ENCODE assay signal across 19 cellular contexts in genomic region chr20:31542963-31543362, GRCh38. TPM values are rescaled to one million over a fixed set of nuclear protein-coding genes. Genes with fewer than 3 reads are reported as not detected.
DNase-seq lines count a peak whose midpoint lies in the region; ATAC-seq and TF ChIP-seq lines count a peak whose summit lies in the region.
"Had no signal": no experiment of that assay in that cellular context is flagged by ENCODE, and none has a peak within 500 bp of the region (broad histone marks: within the 10 kb centered on the region; RNA-seq: fewer than 3 reads in every experiment).

No MANE protein-coding gene starts in this region.

- H3K36me3 ChIP-seq in esophagus squamous epithelium (peaks cover 11 to 78% (median 16%) of the 10 kb centered on the region in 3 donors), breast epithelium (no peaks in the 10 kb centered on the region)

- peak overlapping the region; percentile 86 for H3K27ac Mint-ChIP-seq in activated naive CD4-positive, alpha-beta T cell treated with anti-CD3 and anti-CD28 coated beads, Interleukin-2, amount 50 U/mL, for 24 hours
- peak overlapping the region; percentile 45 for H3K27ac Mint-ChIP-seq in T-helper 17 cell
- peak overlapping the region; percentile 70 for H3K27ac Mint-ChIP-seq in stimulated activated memory B cell treated with anti-CD40 and anti-IgM and Interleukin-4, amounts not matched to agents 10 μg/mL and 1 μg/mL and 100 μg/mL, for 72 hours

- no peak for DNase-seq in activated naive CD4-positive, alpha-beta T cell treated with anti-CD3 and anti-CD28 coated beads, Interleukin-2, amount 50 U/mL, for 16 hours
- DNase-seq in T-helper 17 cell (no peak), esophagus squamous epithelium (lab: John Stamatoyannopoulos, UW) (no peak), ecto neural progenitor cell (ENCODE audit: low spot score) (no peak), breast epithelium (ENCODE audit: low spot score in 2 of 2) (no peak), NOMO-1 (lab: John Stamatoyannopoulos, UW; ENCODE audit: unreplicated experiment in 2 of 2) (no peak)
- DNase-seq: Calu3; H9; KBM-7; NCI-H2029; NCI-H446 treated with DMSO at 0.1 percent for 48 hours; stimulated activated CD4-positive, alpha-beta T cell treated with anti-CD3 and anti-CD28 coated beads, Interleukin-4, amount 100 ng/mL, for 1 hour; substantia nigra; WERI-Rb-1 had no signal

- peak overlapping the region; percentile 50 to 92 (median 82) for H3K27ac ChIP-seq in esophagus squamous epithelium
- no peak overlapping the region for H3K27ac ChIP-seq in breast epithelium
- H3K27ac ChIP-seq: WERI-Rb-1 had no signal

- H3K9me3 ChIP-seq in T-helper 17 cell (ENCODE audit: control insufficient read depth, low read length, poor library complexity, severe bottlenecking) (no peaks in the 10 kb centered on the region), esophagus squamous epithelium (no peaks in the 10 kb centered on the region), breast epithelium (no peaks in the 10 kb centered on the region)
- H3K9me3 ChIP-seq: esophagus muscularis mucosa had no signal

- no peaks in the 10 kb centered on the region for H3K27me3 Mint-ChIP-seq in activated naive CD4-positive, alpha-beta T cell treated with anti-CD3 and anti-CD28 coated beads, Interleukin-2, amount 50 U/mL, for 24 hours
- H3K27me3 Mint-ChIP-seq in T-helper 17 cell = no peaks in the 10 kb centered on the region
- no peaks in the 10 kb centered on the region for H3K27me3 Mint-ChIP-seq in stimulated activated memory B cell treated with anti-CD40 and anti-IgM and Interleukin-4, amounts not matched to agents 10 μg/mL and 1 μg/mL and 100 μg/mL, for 72 hours

- TF ChIP-seq CTCF in esophagus squamous epithelium (IDR thresholded peaks at IDR 0.05) (no peak), breast epithelium (IDR thresholded peaks at IDR 0.05) (no peak)

- TF ChIP-seq POLR2A in esophagus squamous epithelium (IDR thresholded peaks at IDR 0.05) = no peak
- no peak for TF ChIP-seq POLR2A in breast epithelium (IDR thresholded peaks at IDR 0.05)

- H3K4me1 ChIP-seq in esophagus squamous epithelium (peaks cover 5 to 60% (median 21%) of the 10 kb centered on the region in 3 donors), breast epithelium (no peaks in the 10 kb centered on the region)

- H3K9me3 Mint-ChIP-seq in activated naive CD4-positive, alpha-beta T cell treated with anti-CD3 and anti-CD28 coated beads, Interleukin-2, amount 50 U/mL, for 24 hours = no peaks in the 10 kb centered on the region
- no peaks in the 10 kb centered on the region for H3K9me3 Mint-ChIP-seq in stimulated activated memory B cell treated with anti-CD40 and anti-IgM and Interleukin-4, amounts not matched to agents 10 μg/mL and 1 μg/mL and 100 μg/mL, for 72 hours
- H3K9me3 Mint-ChIP-seq: activated naive CD4-positive, alpha-beta T cell treated with anti-CD3 and anti-CD28 coated beads, Interleukin-2, amount 50 U/mL, for 72 hours; H9 had no signal

- intact Hi-C loops in esophagus squamous epithelium (cut with DNase I) = no loop called here
- intact Hi-C loops in breast epithelium (cut with DNase I; ENCODE audit: low total_unique reads) = no loop called here

- H3K4me3 ChIP-seq in esophagus squamous epithelium = no peak overlapping the region
- no peak overlapping the region for H3K4me3 ChIP-seq in breast epithelium
- H3K4me3 ChIP-seq: esophagus muscularis mucosa had no signal

- 91 to 98% methylated on average over 8 of the region's 8 CpGs for WGBS in esophagus squamous epithelium, 2 donors

- no peaks in the 10 kb centered on the region for H3K27me3 ChIP-seq in esophagus squamous epithelium
- H3K27me3 ChIP-seq in breast epithelium = no peaks in the 10 kb centered on the region
- H3K27me3 ChIP-seq: esophagus muscularis mucosa had no signal

- no peak overlapping the region for H3K4me3 Mint-ChIP-seq in activated naive CD4-positive, alpha-beta T cell treated with anti-CD3 and anti-CD28 coated beads, Interleukin-2, amount 50 U/mL, for 24 hours
- no peak overlapping the region for H3K4me3 Mint-ChIP-seq in T-helper 17 cell
- no peak overlapping the region for H3K4me3 Mint-ChIP-seq in stimulated activated memory B cell treated with anti-CD40 and anti-IgM and Interleukin-4, amounts not matched to agents 10 μg/mL and 1 μg/mL and 100 μg/mL, for 72 hours
- H3K4me3 Mint-ChIP-seq: H9 had no signal

- H3K4me1 Mint-ChIP-seq in activated naive CD4-positive, alpha-beta T cell treated with anti-CD3 and anti-CD28 coated beads, Interleukin-2, amount 50 U/mL, for 24 hours = peaks cover 21% of the 10 kb centered on the region
- H3K4me1 Mint-ChIP-seq in T-helper 17 cell = peaks cover 17% of the 10 kb centered on the region
- H3K4me1 Mint-ChIP-seq in stimulated activated memory B cell treated with anti-CD40 and anti-IgM and Interleukin-4, amounts not matched to agents 10 μg/mL and 1 μg/mL and 100 μg/mL, for 72 hours = peaks cover 23% of the 10 kb centered on the region
- H3K4me1 Mint-ChIP-seq: H9 had no signal

- H3K36me3 Mint-ChIP-seq in activated naive CD4-positive, alpha-beta T cell treated with anti-CD3 and anti-CD28 coated beads, Interleukin-2, amount 50 U/mL, for 24 hours = peaks cover 10% of the 10 kb centered on the region
- H3K36me3 Mint-ChIP-seq in T-helper 17 cell (ENCODE audit: low read depth) = peaks cover 8% of the 10 kb centered on the region
- H3K36me3 Mint-ChIP-seq in stimulated activated memory B cell treated with anti-CD40 and anti-IgM and Interleukin-4, amounts not matched to agents 10 μg/mL and 1 μg/mL and 100 μg/mL, for 72 hours = peaks cover 53% of the 10 kb centered on the region

- ATAC-seq in T-helper 17 cell = no peak
- ATAC-seq in stimulated activated memory B cell treated with anti-CD40 and anti-IgM and Interleukin-4, amounts not matched to agents 10 μg/mL and 1 μg/mL and 100 μg/mL, for 72 hours = no peak
- ATAC-seq: Right ventricle myocardium inferior had no signal

RNA-seq across cellular contexts. Expression of gene HM13, which starts 28.7 kb away (rescaled TPM):
- total RNA-seq in T-helper 17 cell (100 to 1,000 TPM; 154 to 177 TPM), esophagus squamous epithelium (100 to 1,000 TPM in 2 of 4 donors, 10 to 100 TPM in 2; 76.3 to 162 (median 108) TPM), breast epithelium (10 to 100 TPM; 44.2 to 73.7 (median 53.1) TPM)

Comparison
In these comparisons a context has a peak if more than half of its experiments do, and no peak if none do; other contexts are left out.
1. H3K27ac ChIP-seq: peak in esophagus squamous epithelium (4 of 4); none in breast epithelium (0 of 2).
2. Peak in every context shown above with its lines, with median percentiles within 50 percentile points of each other: H3K27ac Mint-ChIP-seq.